Comparison of ENCODE assay signal across 25 cellular contexts in genomic region chr7:100389437-100390088, GRCh38.
"Had no signal": no experiment of that assay in that cellular context is flagged by ENCODE, and none has a peak within 500 bp of the region (broad histone marks: within the 10 kb centered on the region; RNA-seq: fewer than 3 reads in every experiment).

No MANE protein-coding gene starts in this region.

- H3K4me1 ChIP-seq: stomach, thyroid gland had no signal

- H3K4me3 ChIP-seq: heart right ventricle, left lung, lung, stomach, thyroid gland had no signal

- H3K27me3 ChIP-seq: stomach, thyroid gland had no signal

- DNase-seq: activated CD4-positive, alpha-beta memory T cell treated with anti-CD3 and anti-CD28 coated beads for 36 hours; activated CD4-positive, alpha-beta T cell treated with anti-CD3 and anti-CD28 coated beads, Interleukin-2, amount 10 ng/mL, durations not matched to agents 24 days and 14 days; activated CD4-positive, CD25-positive, alpha-beta regulatory T cell treated with anti-CD3 and anti-CD28 coated beads, Interleukin-2, amount 50 U/mL, for 72 hours; activated CD8-positive, alpha-beta memory T cell treated with anti-CD3 and anti-CD28 coated beads, Interleukin-2, amount 50 U/mL, for 4 hours; activated effector memory CD4-positive, alpha-beta T cell treated with anti-CD3 and anti-CD28 coated beads, Interleukin-2, amount 50 U/mL, for 16 hours; activated naive CD4-positive, alpha-beta T cell treated with anti-CD3 and anti-CD28 coated beads for 36 hours; activated naive CD8-positive, alpha-beta T cell treated with anti-CD3 and anti-CD28 coated beads for 36 hours; activated T-cell treated with anti-CD3 and anti-CD28 coated beads, Interleukin-2, amount 50 U/mL, for 1 hour; amniotic stem cell; cortex of kidney; foreskin fibroblast; left lung; mesendoderm; natural killer cell; retina; stimulated activated CD4-positive, alpha-beta T cell treated with anti-CD3 and anti-CD28 coated beads, Interleukin-15, amount 100 ng/mL, for 24 hours; stimulated activated CD4-positive, alpha-beta T cell treated with anti-CD3 and anti-CD28 coated beads, Interleukin-2, amount 100 ng/mL, for 24 hours; stimulated activated naive B cell treated with anti-CD40 and anti-IgM and Interleukin-4, amounts not matched to agents 10 μg/mL and 1 μg/mL and 100 μg/mL, for 72 hours; stomach; T-helper 17 cell; T1000; thyroid gland had no signal

- H3K27ac Mint-ChIP-seq: activated CD4-positive, alpha-beta memory T cell treated with anti-CD3 and anti-CD28 coated beads for 36 hours; activated CD4-positive, alpha-beta T cell treated with anti-CD3 and anti-CD28 coated beads, Interleukin-2, amount 10 ng/mL, durations not matched to agents 24 days and 14 days; activated naive CD4-positive, alpha-beta T cell treated with anti-CD3 and anti-CD28 coated beads for 36 hours; activated naive CD8-positive, alpha-beta T cell treated with anti-CD3 and anti-CD28 coated beads for 36 hours; activated T-helper 1 cell treated with anti-CD3 and anti-CD28 coated beads, Interleukin-12 subunit alpha, Interleukin-12 subunit beta, Interleukin-2, Interleukin-4 antibody, amounts not matched to agents 30 ng/mL and 10 ng/mL and 1 ng/mL, durations not matched to agents 14 hours and 24 hours and 36 hours; natural killer cell; stimulated activated naive B cell treated with anti-CD40 and anti-IgM and Interleukin-4, amounts not matched to agents 10 μg/mL and 1 μg/mL and 100 μg/mL, for 72 hours; T-helper 17 cell had no signal

- H3K9me3 ChIP-seq: heart right ventricle, left lung, stomach, thyroid gland had no signal

- ATAC-seq: left lung; natural killer cell; stimulated activated naive B cell treated with anti-CD40 and anti-IgM and Interleukin-4, amounts not matched to agents 10 μg/mL and 1 μg/mL and 100 μg/mL, for 72 hours; T-helper 17 cell had no signal

- H3K9me3 Mint-ChIP-seq: activated CD4-positive, alpha-beta memory T cell treated with anti-CD3 and anti-CD28 coated beads for 36 hours; activated CD4-positive, alpha-beta T cell treated with anti-CD3 and anti-CD28 coated beads, Interleukin-2, amount 10 ng/mL, durations not matched to agents 24 days and 14 days; activated naive CD4-positive, alpha-beta T cell treated with anti-CD3 and anti-CD28 coated beads for 36 hours; activated naive CD8-positive, alpha-beta T cell treated with anti-CD3 and anti-CD28 coated beads for 36 hours; activated T-helper 1 cell treated with anti-CD3 and anti-CD28 coated beads, Interleukin-12 subunit alpha, Interleukin-12 subunit beta, Interleukin-2, Interleukin-4 antibody, amounts not matched to agents 30 ng/mL and 10 ng/mL and 1 ng/mL, durations not matched to agents 14 hours and 24 hours and 36 hours; natural killer cell; stimulated activated naive B cell treated with anti-CD40 and anti-IgM and Interleukin-4, amounts not matched to agents 10 μg/mL and 1 μg/mL and 100 μg/mL, for 72 hours had no signal

- H3K36me3 Mint-ChIP-seq: activated CD4-positive, alpha-beta memory T cell treated with anti-CD3 and anti-CD28 coated beads for 36 hours; activated naive CD8-positive, alpha-beta T cell treated with anti-CD3 and anti-CD28 coated beads for 36 hours; natural killer cell had no signal

- H3K27ac ChIP-seq: heart right ventricle, left lung, stomach, thyroid gland had no signal

- H3K4me3 Mint-ChIP-seq: activated CD4-positive, alpha-beta memory T cell treated with anti-CD3 and anti-CD28 coated beads for 36 hours; activated CD4-positive, alpha-beta T cell treated with anti-CD3 and anti-CD28 coated beads, Interleukin-2, amount 10 ng/mL, durations not matched to agents 24 days and 14 days; activated naive CD4-positive, alpha-beta T cell treated with anti-CD3 and anti-CD28 coated beads for 36 hours; activated naive CD8-positive, alpha-beta T cell treated with anti-CD3 and anti-CD28 coated beads for 36 hours; activated T-helper 1 cell treated with anti-CD3 and anti-CD28 coated beads, Interleukin-12 subunit alpha, Interleukin-12 subunit beta, Interleukin-2, Interleukin-4 antibody, amounts not matched to agents 30 ng/mL and 10 ng/mL and 1 ng/mL, durations not matched to agents 14 hours and 24 hours and 36 hours; natural killer cell; stimulated activated naive B cell treated with anti-CD40 and anti-IgM and Interleukin-4, amounts not matched to agents 10 μg/mL and 1 μg/mL and 100 μg/mL, for 72 hours; T-helper 17 cell had no signal

- H3K36me3 ChIP-seq: heart right ventricle, stomach, thyroid gland had no signal

- H3K4me1 Mint-ChIP-seq: activated naive CD8-positive, alpha-beta T cell treated with anti-CD3 and anti-CD28 coated beads for 36 hours had no signal
